ENCODE assay signal across 19 cellular contexts in the genomic region with DNA sequence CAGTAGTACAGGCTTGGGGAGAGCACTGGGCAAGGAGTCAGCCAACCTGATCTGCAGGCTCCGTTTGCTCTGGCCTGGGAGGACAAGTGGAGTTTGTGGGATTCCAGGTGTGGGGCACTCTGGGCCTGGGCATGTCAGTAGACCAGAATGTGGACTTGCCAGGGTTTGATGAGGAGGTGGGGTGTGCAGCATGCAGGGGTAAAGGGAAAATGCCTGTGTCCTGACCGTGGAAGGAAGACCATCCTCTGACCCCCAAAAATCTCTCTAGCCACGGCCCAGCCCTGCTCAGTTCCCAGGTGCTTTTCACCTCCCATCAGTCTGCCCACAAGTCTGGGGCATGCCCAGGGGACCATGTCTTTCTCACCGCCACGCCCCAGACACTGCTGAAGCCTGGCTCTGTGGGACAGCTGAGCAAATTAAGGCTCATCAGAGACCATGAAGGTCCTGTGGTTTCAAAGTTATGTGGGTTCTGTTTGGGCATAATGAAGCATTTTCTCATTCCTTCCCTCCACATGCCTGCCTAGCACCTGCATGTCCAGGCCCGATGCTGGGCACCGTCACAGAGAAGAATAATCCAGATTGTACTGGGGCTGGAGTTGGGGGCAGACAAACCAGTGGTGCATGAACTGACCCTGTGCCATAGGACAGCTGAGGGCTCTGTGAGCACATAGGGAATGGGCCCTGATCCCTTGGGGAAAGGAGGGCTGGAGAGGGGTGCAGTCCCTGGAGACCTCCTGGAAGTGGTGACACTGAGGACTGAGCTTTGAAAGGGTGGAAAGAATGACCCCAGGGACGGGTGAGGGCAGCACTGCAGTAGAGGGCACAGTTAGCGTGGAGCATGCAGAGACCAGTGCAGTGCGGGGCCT. TPM values are rescaled to one million over a fixed set of nuclear protein-coding genes. Genes with fewer than 3 reads are reported as not detected.
"Had no signal": no experiment of that assay in that cellular context is flagged by ENCODE, and none has a peak within 500 bp of the region (broad histone marks: within the 10 kb centered on the region; RNA-seq: fewer than 3 reads in every experiment).

No MANE protein-coding gene starts in this region.

- H3K27ac ChIP-seq: neutrophil, parathyroid adenoma, skin epidermis, tibial nerve, WERI-Rb-1 had no signal

- H3K36me3 ChIP-seq: neutrophil, tibial nerve, WERI-Rb-1 had no signal

- H3K4me3 ChIP-seq: skin epidermis, tibial nerve had no signal

- H3K4me1 ChIP-seq: parathyroid adenoma, tibial nerve had no signal

- ATAC-seq: activated CD8-positive, alpha-beta T cell treated with anti-CD3 and anti-CD28 coated beads for 36 hours; activated T-cell treated with anti-CD3 and anti-CD28 coated beads, Interleukin-2, amount 50 U/mL, for 72 hours; left colon had no signal

- DNase-seq: activated CD4-positive, alpha-beta T cell treated with anti-CD3 and anti-CD28 coated beads for 4 hours; activated CD8-positive, alpha-beta T cell treated with anti-CD3 and anti-CD28 coated beads for 36 hours; activated naive CD8-positive, alpha-beta T cell treated with anti-CD3 and anti-CD28 coated beads, Interleukin-2, amount 10 ng/mL, durations not matched to agents 7 days and 5 days; activated T-cell treated with anti-CD3 and anti-CD28 coated beads, Interleukin-2, amount 50 U/mL, for 72 hours; effector CD8-positive, alpha-beta T cell; foreskin melanocyte; left colon; naive B cell; retina; stimulated activated CD4-positive, alpha-beta T cell treated with anti-CD3 and anti-CD28 coated beads, Interleukin-15, amount 100 ng/mL, for 24 hours; stimulated activated CD4-positive, alpha-beta T cell treated with anti-CD3 and anti-CD28 coated beads, Interleukin-4, amount 100 ng/mL, for 1 hour; stimulated activated naive CD4-positive, alpha-beta T cell; substantia nigra; WERI-Rb-1 had no signal

- H3K9me3 ChIP-seq: neutrophil had no signal

- FAIRE-seq: endothelial cell of umbilical vein had no signal

RNA-seq across cellular contexts. Expression of gene KCNF1, which starts 6.5 kb away (rescaled TPM):
- total RNA-seq: activated CD8-positive, alpha-beta T cell treated with anti-CD3 and anti-CD28 coated beads for 36 hours; activated naive CD8-positive, alpha-beta T cell treated with anti-CD3 and anti-CD28 coated beads, Interleukin-2, amount 10 ng/mL, durations not matched to agents 7 days and 5 days; activated T-cell treated with anti-CD3 and anti-CD28 coated beads, Interleukin-2, amount 50 U/mL, for 72 hours had no signal
